ENCODE assay signal across 20 cellular contexts in the genomic region with DNA sequence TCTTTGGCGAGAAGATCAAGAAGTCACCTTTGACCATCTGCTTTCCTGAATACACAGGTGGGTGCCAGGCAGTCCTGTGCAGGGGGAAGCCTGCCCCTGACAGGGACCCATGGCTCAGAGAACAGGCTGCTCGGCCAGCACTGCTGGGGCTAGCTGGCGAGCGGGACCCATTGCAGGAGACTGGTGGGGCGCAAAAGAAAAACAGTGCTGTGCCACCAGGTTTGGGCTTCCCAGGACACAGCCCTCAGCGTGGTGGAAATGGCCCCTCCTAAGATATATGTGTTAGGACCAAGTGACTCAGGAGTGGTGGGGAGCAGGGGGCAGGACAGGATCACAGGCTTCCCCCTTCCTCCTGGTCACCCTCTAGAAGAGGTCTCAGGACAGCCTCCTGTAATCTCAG.
"Had no signal": no experiment of that assay in that cellular context is flagged by ENCODE, and none has a peak within 500 bp of the region (broad histone marks: within the 10 kb centered on the region; RNA-seq: fewer than 3 reads in every experiment).

No MANE protein-coding gene starts in this region.

- ATAC-seq: gastrocnemius medialis, left ventricle myocardium superior, sciatic nerve had no signal

- H3K27ac ChIP-seq: coronary artery, esophagus squamous epithelium, gastrocnemius medialis, parathyroid adenoma, SK-N-MC, thoracic aorta, upper lobe of left lung, VCaP had no signal

- H3K36me3 ChIP-seq: esophagus squamous epithelium, gastrocnemius medialis, thoracic aorta, upper lobe of left lung had no signal

- H3K79me2 ChIP-seq: parathyroid adenoma had no signal

- H3K4me3 ChIP-seq: coronary artery, esophagus squamous epithelium, gastrocnemius medialis, SK-N-MC, smooth muscle cell, thoracic aorta, upper lobe of left lung had no signal

- DNase-seq: activated CD4-positive, alpha-beta T cell treated with anti-CD3 and anti-CD28 coated beads for 1 hour; activated CD4-positive, alpha-beta T cell treated with anti-CD3 and anti-CD28 coated beads, Interleukin-2, amount 50 U/mL, for 48 hours; activated naive CD4-positive, alpha-beta T cell treated with anti-CD3 and anti-CD28 coated beads, Interleukin-2, amount 10 ng/mL, durations not matched to agents 7 days and 5 days; anterior cingulate cortex; esophagus squamous epithelium; hypothalamus; mammary epithelial cell; stimulated activated CD4-positive, alpha-beta T cell treated with anti-CD3 and anti-CD28 coated beads, Interleukin-2, amount 100 ng/mL, for 48 hours; stimulated activated naive CD4-positive, alpha-beta T cell; SW 1271 had no signal

- H3K27me3 ChIP-seq: esophagus squamous epithelium, gastrocnemius medialis, upper lobe of left lung had no signal

- H2AFZ ChIP-seq: parathyroid adenoma had no signal

- H3K4me2 ChIP-seq: smooth muscle cell had no signal

- H3K9me3 ChIP-seq: esophagus squamous epithelium, gastrocnemius medialis, thoracic aorta, upper lobe of left lung had no signal

- H3K9ac ChIP-seq: parathyroid adenoma had no signal
